12 cellular contexts compared by ENCODE assay signal in the genomic region with DNA sequence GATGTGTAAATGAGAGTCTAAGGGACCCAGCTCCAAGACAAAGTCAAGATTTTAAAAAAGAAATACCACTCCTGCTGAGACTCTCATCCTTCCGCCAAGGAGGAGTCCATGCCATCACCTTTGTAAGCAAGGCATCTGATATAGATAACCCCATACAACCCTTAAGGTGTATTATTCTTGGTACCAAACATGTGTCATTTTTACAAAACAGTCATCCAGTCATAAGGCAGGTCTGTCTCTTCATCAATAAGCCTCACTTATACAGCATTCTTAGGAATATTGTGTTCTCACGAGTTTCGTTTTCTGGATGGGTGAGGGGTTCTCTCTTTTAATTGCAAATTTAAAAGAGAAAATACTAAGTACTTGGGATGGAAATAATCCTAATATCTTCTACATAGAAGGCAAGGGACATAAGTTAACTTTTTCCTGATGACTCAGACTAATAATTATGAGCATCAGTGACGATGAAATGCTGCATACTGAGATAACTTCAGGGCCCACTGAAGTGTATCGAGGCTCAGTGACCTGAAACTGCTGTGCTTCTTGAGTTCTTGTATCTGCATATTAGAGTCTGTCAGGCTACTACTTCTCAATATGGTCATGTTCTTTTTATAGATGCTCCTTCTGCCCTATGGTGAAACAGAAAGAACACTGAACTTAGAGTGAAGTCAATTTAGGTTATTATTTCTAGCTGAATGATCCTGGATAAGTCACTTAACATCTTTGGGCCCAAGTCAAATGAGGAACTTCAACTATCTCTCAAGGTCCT.
A peak's percentile ranks its signal among the peaks of the same experiment; 100 is the strongest.
DNase-seq lines count a peak whose midpoint lies in the region; ATAC-seq and TF ChIP-seq lines count a peak whose summit lies in the region.
"Had no signal": no experiment of that assay in that cellular context is flagged by ENCODE, and none has a peak within 500 bp of the region (broad histone marks: within the 10 kb centered on the region; RNA-seq: fewer than 3 reads in every experiment).

No MANE protein-coding gene starts in this region.

- no peaks in the 10 kb centered on the region for H3K9me3 ChIP-seq in psoas muscle
- H3K9me3 ChIP-seq in upper lobe of left lung = no peaks in the 10 kb centered on the region
- H3K9me3 ChIP-seq: A549, sigmoid colon had no signal

- ATAC-seq in activated CD4-positive, CD25-positive, alpha-beta regulatory T cell treated with anti-CD3 and anti-CD28 coated beads, Interleukin-2, amount 50 U/mL, for 24 hours = peak; percentile 63 to 73
- ATAC-seq in GM21786 (IDR thresholded peaks at IDR 0.05; ENCODE audit: unreplicated experiment) (peak; percentile 100), HG03439 (IDR thresholded peaks at IDR 0.05; ENCODE audit: unreplicated experiment) (peak; percentile 98), psoas muscle (peak; percentile 48 to 78 (median 64)), upper lobe of left lung (ENCODE audit: low FRiP score in 2 of 2) (no peak)
- ATAC-seq: A549 had no signal

- WGBS in psoas muscle, 3 donors = 87 to 93% (median 87%) methylated on average over 5 of the region's 5 CpGs
- WGBS in upper lobe of left lung, 2 donors = 89 to 91% methylated on average over 5 of the region's 5 CpGs

- TF ChIP-seq EP300 in upper lobe of left lung (IDR thresholded peaks at IDR 0.05) = no peak

- H3K4me1 ChIP-seq in psoas muscle (peaks cover 29% of the 10 kb centered on the region), upper lobe of left lung (no peaks in the 10 kb centered on the region)
- H3K4me1 ChIP-seq: A549 had no signal

- intact Hi-C loops in psoas muscle (cut with DNase I) = no loop called here

- H3K27me3 ChIP-seq in psoas muscle (ENCODE audit: insufficient read depth in 3 of 3, low read length in 2 of 3) = no peaks in the 10 kb centered on the region
- H3K27me3 ChIP-seq in upper lobe of left lung = no peaks in the 10 kb centered on the region
- H3K27me3 ChIP-seq: sigmoid colon had no signal

- H3K27ac ChIP-seq in psoas muscle (no peak overlapping the region), upper lobe of left lung (no peak overlapping the region)
- H3K27ac ChIP-seq: A549, sigmoid colon, SK-N-MC had no signal

- TF ChIP-seq CTCF in psoas muscle (IDR thresholded peaks at IDR 0.05) (no peak), upper lobe of left lung (IDR thresholded peaks at IDR 0.05) (no peak)

- no peak for DNase-seq in activated CD4-positive, CD25-positive, alpha-beta regulatory T cell treated with anti-CD3 and anti-CD28 coated beads, Interleukin-2, amount 50 U/mL, for 72 hours
- DNase-seq in psoas muscle (no peak), islet precursor cell (no peak), upper lobe of left lung (no peak), NCI-H187 (lab: John Stamatoyannopoulos, UW) (no peak)
- DNase-seq: kidney, sigmoid colon had no signal

- no peak for TF ChIP-seq POLR2A in upper lobe of left lung (IDR thresholded peaks at IDR 0.05)

- H3K4me3 ChIP-seq in psoas muscle (no peak overlapping the region), upper lobe of left lung (no peak overlapping the region)
- H3K4me3 ChIP-seq: A549, sigmoid colon, SK-N-MC had no signal

- H3K36me3 ChIP-seq in psoas muscle (ENCODE audit: insufficient read depth in 1 of 2, low read depth in 1 of 2) (no peaks in the 10 kb centered on the region), upper lobe of left lung (no peaks in the 10 kb centered on the region)
- H3K36me3 ChIP-seq: sigmoid colon had no signal

Comparison
In these comparisons a context has a peak if more than half of its experiments do, and no peak if none do; other contexts are left out.
1. ATAC-seq: peak in activated CD4-positive, CD25-positive, alpha-beta regulatory T cell treated with anti-CD3 and anti-CD28 coated beads, Interleukin-2, amount 50 U/mL, for 24 hours (2 of 2), GM21786 (single experiment), HG03439 (single experiment) and psoas muscle (4 of 4); none in upper lobe of left lung (0 of 2).